11 cellular contexts compared by ENCODE assay signal in genomic region chr16:67185866-67186134, GRCh38. TPM values are rescaled to one million over a fixed set of nuclear protein-coding genes. Genes with fewer than 3 reads are reported as not detected.
DNase-seq lines count a peak whose midpoint lies in the region; ATAC-seq and TF ChIP-seq lines count a peak whose summit lies in the region.
"Had no signal": no experiment of that assay in that cellular context is flagged by ENCODE, and none has a peak within 500 bp of the region (broad histone marks: within the 10 kb centered on the region; RNA-seq: fewer than 3 reads in every experiment).

No MANE protein-coding gene starts in this region.

- no peak for DNase-seq in left ventricle myocardium inferior
- no peak for DNase-seq in heart left ventricle
- DNase-seq in WTC11 (ENCODE audit: low spot score) = no peak
- DNase-seq in mesenchymal stem cell = no peak
- DNase-seq in upper lobe of left lung = no peak
- no peak for DNase-seq in cerebellum (ENCODE audit: low spot score)
- DNase-seq in putamen (ENCODE audit: low spot score) = no peak
- DNase-seq in germinal center (ENCODE audit: low spot score) = no peak

- H3K27ac ChIP-seq in left ventricle myocardium inferior (replicated peaks) = peak overlapping the region; percentile 97
- H3K27ac ChIP-seq in heart left ventricle = peak overlapping the region in 2 of 12 donors; percentile 6 to 33
- no peak overlapping the region for H3K27ac ChIP-seq in mesenchymal stem cell (ENCODE audit: low read length, poor library complexity, severe bottlenecking)
- peak overlapping the region in 3 of 4 donors; percentile 7 to 41 (median 27) for H3K27ac ChIP-seq in upper lobe of left lung
- H3K27ac ChIP-seq: cardiac muscle cell had no signal

- H3K36me3 ChIP-seq in left ventricle myocardium inferior (no peaks in the 10 kb centered on the region), heart left ventricle (no peaks in the 10 kb centered on the region), mesenchymal stem cell (ENCODE audit: control insufficient read depth in 1 of 2, insufficient read depth in 2 of 2, low read depth in 1 of 2, low read length in 2 of 2) (no peaks in the 10 kb centered on the region), upper lobe of left lung (no peaks in the 10 kb centered on the region)
- H3K36me3 ChIP-seq: cardiac muscle cell, transverse colon had no signal

- H3K4me1 Mint-ChIP-seq in WTC11 = peaks cover 23% of the 10 kb centered on the region

- no peak overlapping the region for H2BK15ac ChIP-seq in mesenchymal stem cell (ENCODE audit: low read depth, poor library complexity, severe bottlenecking)

- no peaks in the 10 kb centered on the region for H3K9me3 ChIP-seq in left ventricle myocardium inferior (replicated peaks)
- no peaks in the 10 kb centered on the region for H3K9me3 ChIP-seq in heart left ventricle
- no peaks in the 10 kb centered on the region for H3K9me3 ChIP-seq in mesenchymal stem cell (ENCODE audit: control insufficient read depth, low read length)
- H3K9me3 ChIP-seq in upper lobe of left lung = no peaks in the 10 kb centered on the region
- H3K9me3 ChIP-seq: transverse colon had no signal

- no peak overlapping the region for H3K4ac ChIP-seq in mesenchymal stem cell (ENCODE audit: low read depth in 1 of 2, low read length in 2 of 2)

- TF ChIP-seq EP300 in upper lobe of left lung (IDR thresholded peaks at IDR 0.05) = no peak

- H2BK5ac ChIP-seq in mesenchymal stem cell (ENCODE audit: low read depth, low read length, poor library complexity, severe bottlenecking) = no peak overlapping the region

- H3K18ac ChIP-seq in mesenchymal stem cell (ENCODE audit: low read depth in 1 of 2, low read length in 2 of 2) = no peak overlapping the region

- no peak overlapping the region for H2BK12ac ChIP-seq in mesenchymal stem cell (ENCODE audit: low read length in 2 of 2)

- H3K27me3 ChIP-seq in left ventricle myocardium inferior (ENCODE audit: low read depth) = no peaks in the 10 kb centered on the region
- no peaks in the 10 kb centered on the region for H3K27me3 ChIP-seq in heart left ventricle
- no peaks in the 10 kb centered on the region for H3K27me3 ChIP-seq in mesenchymal stem cell (ENCODE audit: control insufficient read depth in 1 of 2, insufficient read depth in 1 of 2, low read length in 2 of 2)
- H3K27me3 ChIP-seq in upper lobe of left lung = no peaks in the 10 kb centered on the region
- H3K27me3 ChIP-seq: transverse colon had no signal

- peak overlapping the region; percentile 82; the same call in 1 of the 2 replicates for H3K4me3 Mint-ChIP-seq in WTC11

- ATAC-seq in heart left ventricle = no peak
- ATAC-seq in WTC11 = no peak
- ATAC-seq in upper lobe of left lung (ENCODE audit: low FRiP score in 2 of 2) = no peak

- H2AK5ac ChIP-seq in mesenchymal stem cell (ENCODE audit: low read length, severe bottlenecking) = no peak overlapping the region

- H3K79me1 ChIP-seq in mesenchymal stem cell (replicated peaks; ENCODE audit: low read length, poor library complexity, severe bottlenecking) = peaks cover 11% of the 10 kb centered on the region

- no peak overlapping the region for H2BK120ac ChIP-seq in mesenchymal stem cell (ENCODE audit: low read depth, low read length)

- H3K9me3 Mint-ChIP-seq in WTC11 = no peaks in the 10 kb centered on the region
- H3K9me3 Mint-ChIP-seq: activated CD4-positive, alpha-beta memory T cell treated with anti-CD3 and anti-CD28 coated beads for 36 hours had no signal

- POLR2A ChIA-PET in WTC11 (lab: Charles Lee) = interaction anchor here (1.2 to 2.1 kb wide), 5 partner anchors 10 to 35 kb away, joined by 3 to 8 read pairs (median 6); partner anchors contain the start of genes B3GNT9 and NOL3

- peak overlapping the region; percentile 31 for H3K9ac ChIP-seq in mesenchymal stem cell (ENCODE audit: low read length)

- H3K23ac ChIP-seq in mesenchymal stem cell (ENCODE audit: low read length in 2 of 2) = no peak overlapping the region

- H2AFZ ChIP-seq in mesenchymal stem cell (ENCODE audit: low read depth, low read length) = no peak overlapping the region

- H3K14ac ChIP-seq in mesenchymal stem cell (ENCODE audit: low read length in 2 of 2) = no peak overlapping the region

- H4K91ac ChIP-seq in mesenchymal stem cell (ENCODE audit: low read length) = no peak overlapping the region

- no peak overlapping the region for H3K4me2 ChIP-seq in mesenchymal stem cell (ENCODE audit: low read length, poor library complexity, severe bottlenecking)

- no peak for TF ChIP-seq POLR2A in heart left ventricle (IDR thresholded peaks at IDR 0.05)
- TF ChIP-seq POLR2A in upper lobe of left lung (IDR thresholded peaks at IDR 0.05) = no peak

- no peak overlapping the region for H3K27ac Mint-ChIP-seq in WTC11

- no peak overlapping the region for H4K8ac ChIP-seq in mesenchymal stem cell (ENCODE audit: low read length)

- H3K36me3 Mint-ChIP-seq in WTC11 = no peaks in the 10 kb centered on the region
- H3K36me3 Mint-ChIP-seq: activated CD4-positive, alpha-beta memory T cell treated with anti-CD3 and anti-CD28 coated beads for 36 hours had no signal

- TF ChIP-seq CTCF in left ventricle myocardium inferior (IDR thresholded peaks at IDR 0.05; ENCODE audit: borderline replicate concordance) (no peak), heart left ventricle (IDR thresholded peaks at IDR 0.05) (no peak), WTC11 (IDR thresholded peaks at IDR 0.05) (no peak), upper lobe of left lung (IDR thresholded peaks at IDR 0.05) (no peak)

- peaks cover 39% of the 10 kb centered on the region for H3K4me1 ChIP-seq in left ventricle myocardium inferior
- peaks cover 0 to 48% (median 28%) of the 10 kb centered on the region in 12 donors for H3K4me1 ChIP-seq in heart left ventricle
- peaks cover 35% of the 10 kb centered on the region for H3K4me1 ChIP-seq in mesenchymal stem cell (ENCODE audit: control insufficient read depth, insufficient read depth, low read depth, low read length)
- H3K4me1 ChIP-seq in upper lobe of left lung = peaks cover 29 to 47% (median 32%) of the 10 kb centered on the region in 4 donors

- WGBS in heart left ventricle, 4 donors = 31 to 41% (median 36%) methylated on average over 3 of the region's 3 CpGs
- 47% methylated on average over 2 of the region's 3 CpGs for WGBS in mesenchymal stem cell
- 36 to 40% methylated on average over 3 of the region's 3 CpGs for WGBS in upper lobe of left lung, 2 donors

- H3K4me3 ChIP-seq in left ventricle myocardium inferior (peak overlapping the region; percentile 75), heart left ventricle (peak overlapping the region in 6 of 12 donors; percentile 25 to 88 (median 72)), mesenchymal stem cell (ENCODE audit: insufficient read depth in 1 of 2, low read depth in 1 of 2, low read length in 2 of 2) (peak overlapping the region in 1 of 2 experiments; percentile 65), upper lobe of left lung (peak overlapping the region in 2 of 4 donors; percentile 84)
- H3K4me3 ChIP-seq: cardiac muscle cell had no signal

- intact Hi-C loops in left ventricle myocardium inferior (cut with micrococcal nuclease) = no loop called here
- intact Hi-C loops in heart left ventricle (cut with DNase I) = loop anchor here in 8 of 10 donors (1.0 to 10.0 kb wide), 6 partner anchors 26 to 231 kb away; partner anchors contain the start of genes FBXL8 (in 1 of the 8), FHOD1 (in 1 of the 8) and TRADD (in 1 of the 8)

- peaks cover 29% of the 10 kb centered on the region for H3K27me3 Mint-ChIP-seq in WTC11 (ENCODE audit: low read depth)

- CTCF ChIA-PET in WTC11 (lab: Charles Lee) = interaction anchor here (0.6 to 4.4 kb wide), 29 partner anchors 11 to 355 kb away, joined by 3 to 88 read pairs (median 7); partner anchors contain the start of genes B3GNT9, CES3, ELMO3 and FBXL8

TF ChIP-seq in WTC11, 78 proteins besides CTCF, POLR2A, EP300 and RAD21 (continues in another document):
- no peak for TF ChIP-seq TEAD4 (CRISPR knock-in tag; IDR thresholded peaks at IDR 0.05)

RNA-seq across cellular contexts. Expression of gene MATCAP1, which starts 2.0 kb away (rescaled TPM):
- 14.2 TPM for total RNA-seq in left ventricle myocardium inferior
- 10 to 100 TPM in 5 of 9 donors, 1 to 10 TPM in 4; 4.1 to 21.6 (median 11.1) TPM for total RNA-seq in heart left ventricle
- 10 to 100 TPM; 10.2 to 15.5 TPM for polyA plus RNA-seq in heart left ventricle
- 40.8 to 54.3 TPM (median 50.5 TPM) in 3 replicates for total RNA-seq in WTC11 (2021)
- polyA plus RNA-seq in mesenchymal stem cell (2013, experiment 1 of 2) = 11.4 TPM
- 11.2 TPM for polyA plus RNA-seq in mesenchymal stem cell (2013, experiment 2 of 2)
- total RNA-seq in upper lobe of left lung = 100 to 1,000 TPM in 1 of 6 donors, 10 to 100 TPM in 4, 1 to 10 TPM in 1; 9.1 to 147 (median 31.1) TPM
- 86.7 TPM for total RNA-seq in cerebellum

RNA-seq across cellular contexts. Expression of gene EXOC3L1, which starts 4.1 kb away (rescaled TPM):
- total RNA-seq in left ventricle myocardium inferior (3.9 TPM), heart left ventricle (1 to 10 TPM; 1.9 to 9.1 (median 2.8) TPM), WTC11 (2021) (4.0 to 4.9 TPM (median 4.8 TPM) in 3 replicates), upper lobe of left lung (10 to 100 TPM in 4 of 6 donors, 1 to 10 TPM in 2; 4.6 to 20.8 (median 10.8) TPM), cerebellum (2.1 TPM)
- polyA plus RNA-seq in heart left ventricle = 1 to 10 TPM; 3.4 to 7.0 TPM
- 0.01 TPM for polyA plus RNA-seq in mesenchymal stem cell (2013, experiment 1 of 2)
- not detected for polyA plus RNA-seq in mesenchymal stem cell (2013, experiment 2 of 2)
- total RNA-seq: activated CD4-positive, alpha-beta memory T cell treated with anti-CD3 and anti-CD28 coated beads for 36 hours had no signal

RNA-seq across cellular contexts. Expression of gene E2F4, which starts 6.2 kb away (rescaled TPM):
- total RNA-seq in left ventricle myocardium inferior (35.9 TPM), heart left ventricle (10 to 100 TPM; 25.2 to 71.3 (median 33.7) TPM), WTC11 (2021) (75.6 to 85.0 TPM (median 75.8 TPM) in 3 replicates), upper lobe of left lung (100 to 1,000 TPM in 1 of 6 donors, 10 to 100 TPM in 5; 55.7 to 124 (median 85.4) TPM), cerebellum (25.6 TPM)
- polyA plus RNA-seq in heart left ventricle = 10 to 100 TPM; 29.3 to 41.4 TPM
- 40.9 TPM for polyA plus RNA-seq in mesenchymal stem cell (2013, experiment 1 of 2)
- polyA plus RNA-seq in mesenchymal stem cell (2013, experiment 2 of 2) = 39.0 TPM

RNA-seq across cellular contexts. Expression of gene ELMO3, which starts 13.1 kb away (rescaled TPM):
- 0.80 TPM for total RNA-seq in left ventricle myocardium inferior
- 1 to 10 TPM in 1 of 9 donors, under 1 TPM in 8; 0.32 to 1.8 (median 0.65) TPM for total RNA-seq in heart left ventricle
- polyA plus RNA-seq in heart left ventricle = under 1 TPM; 0.68 to 0.91 TPM
- total RNA-seq in WTC11 (2021) = 13.6 to 15.6 TPM (median 15.3 TPM) in 3 replicates
- polyA plus RNA-seq in mesenchymal stem cell (2013, experiment 1 of 2) = 0.64 TPM
- polyA plus RNA-seq in mesenchymal stem cell (2013, experiment 2 of 2) = 0.49 TPM
- 10 to 100 TPM; 17.4 to 26.2 (median 24.4) TPM for total RNA-seq in upper lobe of left lung
- total RNA-seq in cerebellum = 0.54 TPM

RNA-seq across cellular contexts. Expression of gene NOL3, which starts 15.5 kb away (rescaled TPM):
- 110 TPM for total RNA-seq in left ventricle myocardium inferior
- total RNA-seq in heart left ventricle = 100 to 1,000 TPM in 1 of 9 donors, 10 to 100 TPM in 8; 64.9 to 119 (median 77.4) TPM
- 100 to 1,000 TPM; 112 to 121 TPM for polyA plus RNA-seq in heart left ventricle
- total RNA-seq in WTC11 (2021) = 8.5 to 10.6 TPM (median 9.7 TPM) in 3 replicates
- 13.9 TPM for polyA plus RNA-seq in mesenchymal stem cell (2013, experiment 1 of 2)
- 12.8 TPM for polyA plus RNA-seq in mesenchymal stem cell (2013, experiment 2 of 2)
- 100 to 1,000 TPM in 1 of 6 donors, 10 to 100 TPM in 5; 36.5 to 135 (median 58.0) TPM for total RNA-seq in upper lobe of left lung
- total RNA-seq in cerebellum = 8.3 TPM
